2 cellular contexts compared by ENCODE assay signal in genomic region chr20:32655903-32656500, GRCh38.
A peak's percentile ranks its signal among the peaks of the same experiment; 100 is the strongest.
TF ChIP-seq lines count a peak whose summit lies in the region.

No MANE protein-coding gene starts in this region.

TF ChIP-seq in HepG2, 621 proteins besides CTCF, POLR2A, EP300 and RAD21 (continues in another document):
- TF ChIP-seq ZNF567 (CRISPR knock-in tag; IDR thresholded peaks at IDR 0.05; ENCODE audit: borderline replicate concordance) (no peak), ZNF766 (CRISPR knock-in tag; IDR thresholded peaks at IDR 0.05; ENCODE audit: borderline replicate concordance) (peak; percentile 73; the same call in 1 of the 2 replicates), FOXO4 (CRISPR knock-in tag; conservative IDR thresholded peaks at IDR 0.05) (0 out of 2 replicates have a peak, but pooled peaks have one; percentile 73), CHCHD3 (CRISPR knock-in tag; IDR thresholded peaks at IDR 0.05) (no peak), MAF1 (CRISPR knock-in tag; IDR thresholded peaks at IDR 0.05; ENCODE audit: borderline replicate concordance) (no peak), ZNF318 (CRISPR knock-in tag; IDR thresholded peaks at IDR 0.05) (no peak), USF2 (IDR thresholded peaks at IDR 0.05; ENCODE audit: low read depth, low read length) (no peak), USF2 (CRISPR knock-in tag; IDR thresholded peaks at IDR 0.05; ENCODE audit: borderline replicate concordance) (0 out of 2 replicates have a peak, but pooled peaks have one; percentile 24), ZNF674 (CRISPR knock-in tag; IDR thresholded peaks at IDR 0.05; ENCODE audit: low read depth) (no peak)

TF ChIP-seq in K562, 482 proteins besides CTCF, POLR2A, EP300 and RAD21:
- 0 out of 4 replicates have a peak, but pooled peaks of 1 of the 2 experiments have one; percentile 39 for TF ChIP-seq FOXA3 (CRISPR knock-in tag; conservative IDR thresholded peaks at IDR 0.05 in 1 of 2, IDR thresholded peaks at IDR 0.05 in 1 of 2)
- TF ChIP-seq HDAC3 (IDR thresholded peaks at IDR 0.05; ENCODE audit: borderline replicate concordance, partially characterized antibody) = no peak
- TF ChIP-seq HES1 (IDR thresholded peaks at IDR 0.05; ENCODE audit: low read depth) = no peak
- TF ChIP-seq EP400 (IDR thresholded peaks at IDR 0.05) = no peak
- TF ChIP-seq NFE2 (IDR thresholded peaks at IDR 0.05; ENCODE audit: low read depth) = peak; percentile 54
- no peak for TF ChIP-seq ZKSCAN3 (CRISPR knock-in tag; IDR thresholded peaks at IDR 0.05)
- peak; percentile 74 for TF ChIP-seq ZNF316 (IDR thresholded peaks at IDR 0.05)
- TF ChIP-seq MITF (IDR thresholded peaks at IDR 0.05) = no peak
- TF ChIP-seq MAX (CRISPR knock-in tag; IDR thresholded peaks at IDR 0.05) = peak; percentile 44
- TF ChIP-seq FOSL1 (tag; conservative IDR thresholded peaks at IDR 0.05) = peak; percentile 47; the same call in 1 of the 2 replicates
- TF ChIP-seq MAFG (tag; conservative IDR thresholded peaks at IDR 0.05) = peak; percentile 38
- TF ChIP-seq MEF2A (IDR thresholded peaks at IDR 0.05; ENCODE audit: control insufficient read depth, low read depth, low read length) = no peak
- TF ChIP-seq TRIM24 (IDR thresholded peaks at IDR 0.05) = peak in 1 of 2 experiments; percentile 55; a peak in 2 of 4 replicates
- TF ChIP-seq ZNF212 (CRISPR knock-in tag; IDR thresholded peaks at IDR 0.05) = no peak
- peak; percentile 95 for TF ChIP-seq ZNF766 (CRISPR knock-in tag; conservative IDR thresholded peaks at IDR 0.05)
- no peak for TF ChIP-seq E2F5 (CRISPR knock-in tag; IDR thresholded peaks at IDR 0.05)
- TF ChIP-seq RERE (CRISPR knock-in tag; IDR thresholded peaks at IDR 0.05; ENCODE audit: borderline replicate concordance) = no peak
- TF ChIP-seq TRIM28 (IDR thresholded peaks at IDR 0.05) = peak; percentile 50; the same call in 1 of the 2 replicates
- TF ChIP-seq C11orf30 (IDR thresholded peaks at IDR 0.05; ENCODE audit: low read depth) = peak; percentile 53
- TF ChIP-seq CBX3 (IDR thresholded peaks at IDR 0.05; ENCODE audit: borderline replicate concordance in 1 of 2, low read length in 2 of 2) = peak in 1 of 2 experiments; percentile 50; a peak in 1 of 3 replicates
TF ChIP-seq in K562: peak in this region for 11.
